Comparison of ENCODE assay signal across 8 cellular contexts in the genomic region with DNA sequence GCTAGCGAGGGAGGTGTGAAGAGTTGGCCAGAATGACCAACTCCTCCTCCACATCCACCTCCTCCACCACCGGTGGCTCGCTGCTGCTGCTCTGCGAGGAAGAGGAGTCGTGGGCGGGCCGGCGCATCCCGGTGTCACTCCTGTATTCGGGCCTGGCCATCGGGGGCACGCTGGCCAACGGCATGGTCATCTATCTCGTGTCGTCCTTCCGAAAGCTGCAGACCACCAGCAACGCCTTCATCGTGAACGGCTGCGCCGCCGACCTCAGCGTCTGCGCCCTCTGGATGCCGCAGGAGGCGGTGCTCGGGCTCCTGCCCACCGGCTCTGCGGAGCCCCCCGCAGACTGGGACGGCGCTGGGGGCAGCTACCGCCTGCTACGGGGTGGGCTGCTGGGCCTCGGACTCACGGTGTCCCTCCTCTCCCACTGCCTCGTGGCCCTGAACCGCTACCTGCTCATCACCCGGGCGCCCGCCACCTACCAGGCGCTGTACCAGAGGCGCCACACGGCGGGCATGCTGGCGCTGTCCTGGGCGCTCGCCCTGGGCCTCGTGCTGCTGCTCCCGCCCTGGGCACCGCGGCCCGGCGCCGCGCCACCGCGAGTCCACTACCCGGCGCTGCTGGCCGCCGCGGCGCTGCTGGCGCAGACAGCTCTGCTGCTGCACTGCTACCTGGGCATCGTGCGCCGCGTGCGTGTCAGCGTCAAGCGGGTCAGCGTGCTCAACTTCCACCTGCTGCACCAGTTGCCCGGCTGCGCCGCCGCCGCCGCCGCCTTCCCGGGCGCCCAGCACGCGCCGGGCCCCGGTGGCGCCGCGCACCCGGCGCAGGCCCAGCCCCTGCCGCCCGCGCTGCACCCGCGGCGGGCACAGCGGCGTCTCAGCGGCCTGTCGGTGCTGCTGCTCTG. TPM values are rescaled to one million over a fixed set of nuclear protein-coding genes. Genes with fewer than 3 reads are reported as not detected.
DNase-seq lines count a peak whose midpoint lies in the region; ATAC-seq, FAIRE-seq and TF ChIP-seq lines count a peak whose summit lies in the region.

No MANE protein-coding gene starts in this region.

- FAIRE-seq in frontal cortex (lab: Jason Lieb, UNC), result no peak

- ATAC-seq in activated T-cell treated with anti-CD3 and anti-CD28 coated beads, Interleukin-2, amount 50 U/mL, for 4 hours, result peak; percentile 69 to 74
- no peak for ATAC-seq in HG03175 (IDR thresholded peaks at IDR 0.05; ENCODE audit: unreplicated experiment)
- no peak for ATAC-seq in GM18505 (IDR thresholded peaks at IDR 0.05; ENCODE audit: unreplicated experiment)
- ATAC-seq in HG03025 (IDR thresholded peaks at IDR 0.05; ENCODE audit: low FRiP score, unreplicated experiment), result no peak

- peak; percentile 65 for DNase-seq in Daoy (ENCODE audit: low read depth)
- peak; percentile 26 for DNase-seq in LHCN-M2 (ENCODE audit: low read depth)
- DNase-seq in activated T-cell treated with anti-CD3 and anti-CD28 coated beads, Interleukin-2, amount 50 U/mL, for 4 hours, result peak; percentile 15
- peak; percentile 46 to 48 for DNase-seq in frontal cortex (ENCODE audit: low spot score in 2 of 2)
- peak; percentile 52 for DNase-seq in occipital lobe (lab: John Stamatoyannopoulos, UW)

- no peak for TF ChIP-seq POLR2A in GM18505 (IDR thresholded peaks at IDR 0.05; ENCODE audit: borderline replicate concordance, extremely low read depth, insufficient read depth, insufficient read length)

- H3K9me3 Mint-ChIP-seq in activated T-cell treated with anti-CD3 and anti-CD28 coated beads, Interleukin-2, amount 50 U/mL, for 4 hours, result no peaks in the 10 kb centered on the region

- no peaks in the 10 kb centered on the region for H3K36me3 Mint-ChIP-seq in activated T-cell treated with anti-CD3 and anti-CD28 coated beads, Interleukin-2, amount 50 U/mL, for 4 hours (ENCODE audit: insufficient read depth)

- H3K27me3 Mint-ChIP-seq in activated T-cell treated with anti-CD3 and anti-CD28 coated beads, Interleukin-2, amount 50 U/mL, for 4 hours (ENCODE audit: low read depth), result peaks cover 52% of the 10 kb centered on the region

- peak overlapping the region; percentile 60 for H3K4me3 Mint-ChIP-seq in activated T-cell treated with anti-CD3 and anti-CD28 coated beads, Interleukin-2, amount 50 U/mL, for 4 hours

- H3K4me1 Mint-ChIP-seq in activated T-cell treated with anti-CD3 and anti-CD28 coated beads, Interleukin-2, amount 50 U/mL, for 4 hours (ENCODE audit: low read depth), result peaks cover 10% of the 10 kb centered on the region

RNA-seq across cellular contexts. Expression of a gene that starts 1.2 kb away (rescaled TPM):
- total RNA-seq in Daoy (2014; rRNA removed; shearing (Covaris generic)), result 0.17 TPM in 1 of 2 replicates, not detected in the other
- total RNA-seq in LHCN-M2 (2014; rRNA removed) (0.17 TPM in 1 of 2 replicates, not detected in the other), frontal cortex (21.2 TPM), occipital lobe (5.3 TPM)
- not detected for polyA plus RNA-seq in LHCN-M2 (2012)
- not detected for total RNA-seq in activated T-cell treated with anti-CD3 and anti-CD28 coated beads, Interleukin-2, amount 50 U/mL, for 4 hours

Comparison
In these comparisons a context has a peak if more than half of its experiments do, and no peak if none do; other contexts are left out.
1. DNase-seq: peak in every context shown above with its lines; median percentile 65 in Daoy; 52 in occipital lobe; 47 in frontal cortex; 26 in LHCN-M2; 15 in activated T-cell treated with anti-CD3 and anti-CD28 coated beads, Interleukin-2, amount 50 U/mL, for 4 hours.
2. ATAC-seq: peak in activated T-cell treated with anti-CD3 and anti-CD28 coated beads, Interleukin-2, amount 50 U/mL, for 4 hours (2 of 2); none in HG03175 (single experiment), GM18505 (single experiment) and HG03025 (single experiment).